28 cellular contexts compared by ENCODE assay signal in the genomic region with DNA sequence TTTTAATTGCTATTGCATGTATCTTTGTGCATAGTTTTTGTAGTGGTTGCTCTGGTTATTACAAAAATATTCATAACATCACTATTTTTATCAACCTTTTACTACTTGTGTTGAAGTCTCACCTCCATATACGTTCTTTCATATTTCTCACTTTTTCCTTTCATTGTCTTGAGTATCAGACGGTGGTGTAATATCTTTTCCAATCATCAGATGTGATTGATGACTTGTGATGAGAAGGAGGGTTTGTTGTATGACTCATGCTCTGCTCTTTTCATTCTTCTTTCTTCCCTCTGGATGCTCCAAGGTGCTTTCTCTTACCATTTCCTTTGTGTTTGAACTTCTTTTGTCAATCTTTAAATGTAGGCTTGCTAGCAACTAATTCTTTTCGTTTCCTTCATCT.
"Had no signal": no experiment of that assay in that cellular context is flagged by ENCODE, and none has a peak within 500 bp of the region (broad histone marks: within the 10 kb centered on the region; RNA-seq: fewer than 3 reads in every experiment).

No MANE protein-coding gene starts in this region.

- DNase-seq: activated B cell treated with CpG ODN at 0.5 μM for 24 hours; activated CD4-positive, alpha-beta memory T cell treated with anti-CD3 and anti-CD28 coated beads for 36 hours; activated CD4-positive, alpha-beta T cell treated with anti-CD3 and anti-CD28 coated beads, Interleukin-2, amount 10 ng/mL, durations not matched to agents 7 days and 5 days; activated CD8-positive, alpha-beta memory T cell treated with anti-CD3 and anti-CD28 coated beads for 24 hours; activated effector memory CD4-positive, alpha-beta T cell treated with anti-CD3 and anti-CD28 coated beads, Interleukin-2, amount 50 U/mL, for 16 hours; activated naive CD4-positive, alpha-beta T cell treated with Interleukin-2 at 50 U/mL for 16 hours; activated T-cell treated with anti-CD3 and anti-CD28 coated beads, Interleukin-2, amount 50 U/mL, for 4 hours; aorta; body of pancreas; central memory CD4-positive, alpha-beta T cell; Karpas-422; MM.1S; NCI-H1105; NCI-H1436; NCI-H1694 treated with DMSO at 0.1 percent for 48 hours; NCI-H2029 treated with DMSO at 0.1 percent for 48 hours; NCI-H510A treated with DMSO at 0.1 percent for 48 hours; NCI-H69; NK-92 treated with Interleukin-12 subunit alpha and Interleukin-12 subunit beta, amount 100 ng/mL, for 24 hours; OCI-M1; Peyer's patch; SHP77; T-helper 17 cell; T-helper 9 cell had no signal

- H3K4me3 Mint-ChIP-seq: activated B cell treated with CpG ODN at 0.5 μM for 24 hours; activated CD4-positive, alpha-beta memory T cell treated with anti-CD3 and anti-CD28 coated beads for 36 hours; activated CD4-positive, alpha-beta T cell treated with anti-CD3 and anti-CD28 coated beads, Interleukin-2, amount 10 ng/mL, durations not matched to agents 7 days and 5 days; activated T-cell treated with anti-CD3 and anti-CD28 coated beads, Interleukin-2, amount 50 U/mL, for 4 hours; T-helper 17 cell had no signal

- ATAC-seq: activated T-cell treated with anti-CD3 and anti-CD28 coated beads, Interleukin-2, amount 50 U/mL, for 4 hours; body of pancreas; K562; T-helper 17 cell had no signal

- H3K27me3 ChIP-seq: body of pancreas, Peyer's patch, SJSA1 had no signal

- H3K27ac Mint-ChIP-seq: activated B cell treated with CpG ODN at 0.5 μM for 24 hours; activated CD4-positive, alpha-beta memory T cell treated with anti-CD3 and anti-CD28 coated beads for 36 hours; activated CD4-positive, alpha-beta T cell treated with anti-CD3 and anti-CD28 coated beads, Interleukin-2, amount 10 ng/mL, durations not matched to agents 7 days and 5 days; activated naive CD4-positive, alpha-beta T cell treated with anti-CD3 and anti-CD28 coated beads, Interleukin-2, amount 50 U/mL, for 72 hours; T-helper 17 cell had no signal

- H3K9me3 Mint-ChIP-seq: activated B cell treated with CpG ODN at 0.5 μM for 24 hours; activated CD4-positive, alpha-beta T cell treated with anti-CD3 and anti-CD28 coated beads, Interleukin-2, amount 10 ng/mL, durations not matched to agents 7 days and 5 days; activated T-cell treated with anti-CD3 and anti-CD28 coated beads, Interleukin-2, amount 50 U/mL, for 4 hours had no signal

- H3K9me3 ChIP-seq: body of pancreas, Peyer's patch, SJSA1 had no signal

- H3K4me1 Mint-ChIP-seq: activated B cell treated with CpG ODN at 0.5 μM for 24 hours; activated CD4-positive, alpha-beta T cell treated with anti-CD3 and anti-CD28 coated beads, Interleukin-2, amount 10 ng/mL, durations not matched to agents 7 days and 5 days; T-helper 17 cell had no signal

- H3K27me3 Mint-ChIP-seq: activated B cell treated with CpG ODN at 0.5 μM for 24 hours; activated CD4-positive, alpha-beta memory T cell treated with anti-CD3 and anti-CD28 coated beads for 36 hours; activated CD4-positive, alpha-beta T cell treated with anti-CD3 and anti-CD28 coated beads, Interleukin-2, amount 10 ng/mL, durations not matched to agents 7 days and 5 days; T-helper 17 cell had no signal

- H3K4me3 ChIP-seq: body of pancreas, K562, Peyer's patch, SJSA1 had no signal

- FAIRE-seq: bronchial epithelial cell, K562 had no signal

- H3K36me3 Mint-ChIP-seq: activated CD4-positive, alpha-beta memory T cell treated with anti-CD3 and anti-CD28 coated beads for 36 hours; activated naive CD4-positive, alpha-beta T cell treated with anti-CD3 and anti-CD28 coated beads, Interleukin-2, amount 50 U/mL, for 72 hours had no signal

- H3K27ac ChIP-seq: body of pancreas, Peyer's patch, SJSA1 had no signal
